Comparison of ENCODE assay signal across 13 cellular contexts in the genomic region with DNA sequence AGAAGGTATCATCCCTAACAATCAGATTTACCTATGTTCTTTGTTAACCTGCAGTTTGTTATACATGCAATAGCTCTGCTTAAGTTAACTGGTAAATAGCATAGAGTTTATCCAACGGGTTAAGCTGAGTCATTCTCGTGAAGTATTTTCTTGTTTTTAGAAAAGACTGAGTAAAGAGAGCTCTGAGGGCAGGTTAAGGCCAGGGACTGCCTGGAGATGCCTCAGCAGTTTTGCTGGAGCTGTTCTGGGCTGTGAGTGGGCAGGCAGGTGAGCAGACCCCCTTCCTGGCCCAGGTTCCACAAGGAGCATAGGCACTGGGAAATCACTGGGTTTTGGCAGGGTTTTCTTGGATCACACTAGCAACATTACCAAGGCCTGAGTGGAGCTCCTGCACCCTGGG. TPM values are rescaled to one million over a fixed set of nuclear protein-coding genes. Genes with fewer than 3 reads are reported as not detected.
A peak's percentile ranks its signal among the peaks of the same experiment; 100 is the strongest.
DNase-seq lines count a peak whose midpoint lies in the region; ATAC-seq and TF ChIP-seq lines count a peak whose summit lies in the region.
"Had no signal": no experiment of that assay in that cellular context is flagged by ENCODE, and none has a peak within 500 bp of the region (broad histone marks: within the 10 kb centered on the region; RNA-seq: fewer than 3 reads in every experiment).

No MANE protein-coding gene starts in this region.

- peak; percentile 54 for ATAC-seq in esophagus mucosa

- H3K9me3 ChIP-seq in Caco-2 (no peaks in the 10 kb centered on the region), SJSA1 (replicated peaks) (no peaks in the 10 kb centered on the region)

- TF ChIP-seq CTCF in Caco-2 (IDR thresholded peaks at IDR 0.05; ENCODE audit: insufficient read depth in 1 of 2, low read depth in 1 of 2, low read length in 1 of 2, severe bottlenecking in 1 of 2, unreplicated experiment in 1 of 2) = no peak

- peaks cover 5% of the 10 kb centered on the region for H3K9me3 Mint-ChIP-seq in Caco-2 (ENCODE audit: unreplicated experiment)
- no peaks in the 10 kb centered on the region for H3K9me3 Mint-ChIP-seq in activated T-helper 2 cell treated with anti-CD3 and anti-CD28 coated beads, Interferon-gamma antibody, Interleukin-2, Interleukin-4, amounts not matched to agents 10 μg/mL and 5 μg/mL and 100 μg/mL, durations not matched to agents 14 hours and 24 hours and 36 hours
- H3K9me3 Mint-ChIP-seq in T-helper 2 cell treated with Interferon-gamma antibody and Interleukin-4, amounts not matched to agents 5 μg/mL and 100 μg/mL, for 36 hours = no peaks in the 10 kb centered on the region
- H3K9me3 Mint-ChIP-seq: central memory CD8-positive, alpha-beta T cell had no signal

- no TSS peak for BruUV-seq in Caco-2 (replicated peaks; lab: Mats Ljungman, UMichigan)

- no peak for DNase-seq in Caco-2
- peak in 1 of 2 experiments; percentile 48 for DNase-seq in SJSA1 (ENCODE audit: low read depth in 1 of 2, low spot score in 2 of 2)
- peak; percentile 40 for DNase-seq in renal cortical epithelial cell (ENCODE audit: low read depth)
- DNase-seq in SKM-1 (lab: John Stamatoyannopoulos, UW; ENCODE audit: unreplicated experiment) = no peak
- no peak for DNase-seq in C1 segment of cervical spinal cord (lab: John Stamatoyannopoulos, UW)
- DNase-seq in activated T-helper 2 cell treated with anti-CD3 and anti-CD28 coated beads, Interferon-gamma antibody, Interleukin-2, Interleukin-4, amounts not matched to agents 10 μg/mL and 5 μg/mL and 100 μg/mL, durations not matched to agents 14 hours and 24 hours and 36 hours (ENCODE audit: low spot score) = no peak
- DNase-seq in T-helper 2 cell treated with Interferon-gamma antibody and Interleukin-4, amounts not matched to agents 5 μg/mL and 100 μg/mL, for 36 hours (ENCODE audit: low spot score) = no peak
- DNase-seq: activated CD4-positive, alpha-beta T cell treated with anti-CD3 and anti-CD28 coated beads, Interleukin-2, amount 50 U/mL, for 4 hours; activated effector memory CD4-positive, alpha-beta T cell treated with anti-CD3 and anti-CD28 coated beads, Interleukin-2, amount 50 U/mL, for 16 hours had no signal

- no peaks in the 10 kb centered on the region for H3K27me3 ChIP-seq in Caco-2 (replicated peaks; ENCODE audit: control insufficient read depth, insufficient read depth, low read length)
- H3K27me3 ChIP-seq in SJSA1 (replicated peaks) = no peaks in the 10 kb centered on the region

- H3K27me3 Mint-ChIP-seq in Caco-2 (ENCODE audit: insufficient read depth, unreplicated experiment) = no peaks in the 10 kb centered on the region
- H3K27me3 Mint-ChIP-seq in activated T-helper 2 cell treated with anti-CD3 and anti-CD28 coated beads, Interferon-gamma antibody, Interleukin-2, Interleukin-4, amounts not matched to agents 10 μg/mL and 5 μg/mL and 100 μg/mL, durations not matched to agents 14 hours and 24 hours and 36 hours (ENCODE audit: low read depth) = peaks cover 7% of the 10 kb centered on the region
- peaks cover 10% of the 10 kb centered on the region for H3K27me3 Mint-ChIP-seq in T-helper 2 cell treated with Interferon-gamma antibody and Interleukin-4, amounts not matched to agents 5 μg/mL and 100 μg/mL, for 36 hours (ENCODE audit: low read depth)
- H3K27me3 Mint-ChIP-seq: central memory CD8-positive, alpha-beta T cell had no signal

- H3K36me3 ChIP-seq in Caco-2 (ENCODE audit: control insufficient read depth, insufficient read depth, low read length) (no peaks in the 10 kb centered on the region), SJSA1 (no peaks in the 10 kb centered on the region)

- peaks cover 50% of the 10 kb centered on the region for H3K4me1 Mint-ChIP-seq in Caco-2 (ENCODE audit: low read depth, unreplicated experiment)
- H3K4me1 Mint-ChIP-seq in activated T-helper 2 cell treated with anti-CD3 and anti-CD28 coated beads, Interferon-gamma antibody, Interleukin-2, Interleukin-4, amounts not matched to agents 10 μg/mL and 5 μg/mL and 100 μg/mL, durations not matched to agents 14 hours and 24 hours and 36 hours (ENCODE audit: low read depth) = no peaks in the 10 kb centered on the region
- no peaks in the 10 kb centered on the region for H3K4me1 Mint-ChIP-seq in T-helper 2 cell treated with Interferon-gamma antibody and Interleukin-4, amounts not matched to agents 5 μg/mL and 100 μg/mL, for 36 hours (ENCODE audit: low read depth)
- H3K4me1 Mint-ChIP-seq: central memory CD8-positive, alpha-beta T cell had no signal

- no peak overlapping the region for H3K4me3 Mint-ChIP-seq in Caco-2 (ENCODE audit: unreplicated experiment)
- H3K4me3 Mint-ChIP-seq in activated T-helper 2 cell treated with anti-CD3 and anti-CD28 coated beads, Interferon-gamma antibody, Interleukin-2, Interleukin-4, amounts not matched to agents 10 μg/mL and 5 μg/mL and 100 μg/mL, durations not matched to agents 14 hours and 24 hours and 36 hours (ENCODE audit: low read depth) = no peak overlapping the region
- no peak overlapping the region for H3K4me3 Mint-ChIP-seq in T-helper 2 cell treated with Interferon-gamma antibody and Interleukin-4, amounts not matched to agents 5 μg/mL and 100 μg/mL, for 36 hours
- H3K4me3 Mint-ChIP-seq: B cell; central memory CD8-positive, alpha-beta T cell had no signal

- no peaks in the 10 kb centered on the region for H3K36me3 Mint-ChIP-seq in Caco-2 (ENCODE audit: insufficient read depth, unreplicated experiment)
- H3K36me3 Mint-ChIP-seq in activated T-helper 2 cell treated with anti-CD3 and anti-CD28 coated beads, Interferon-gamma antibody, Interleukin-2, Interleukin-4, amounts not matched to agents 10 μg/mL and 5 μg/mL and 100 μg/mL, durations not matched to agents 14 hours and 24 hours and 36 hours (ENCODE audit: low read depth) = no peaks in the 10 kb centered on the region
- no peaks in the 10 kb centered on the region for H3K36me3 Mint-ChIP-seq in T-helper 2 cell treated with Interferon-gamma antibody and Interleukin-4, amounts not matched to agents 5 μg/mL and 100 μg/mL, for 36 hours (ENCODE audit: low read depth)

- H3K27ac Mint-ChIP-seq in Caco-2 (ENCODE audit: unreplicated experiment) = peak overlapping the region; percentile 77
- no peak overlapping the region for H3K27ac Mint-ChIP-seq in activated T-helper 2 cell treated with anti-CD3 and anti-CD28 coated beads, Interferon-gamma antibody, Interleukin-2, Interleukin-4, amounts not matched to agents 10 μg/mL and 5 μg/mL and 100 μg/mL, durations not matched to agents 14 hours and 24 hours and 36 hours
- no peak overlapping the region for H3K27ac Mint-ChIP-seq in T-helper 2 cell treated with Interferon-gamma antibody and Interleukin-4, amounts not matched to agents 5 μg/mL and 100 μg/mL, for 36 hours
- H3K27ac Mint-ChIP-seq: B cell had no signal

- peaks cover 56% of the 10 kb centered on the region for H3K4me1 ChIP-seq in Caco-2
- H3K4me1 ChIP-seq in SJSA1 (replicated peaks) = peaks cover 24% of the 10 kb centered on the region

- POLR2A ChIA-PET in Caco-2 (lab: Charles Lee) = no interaction called here

- H3K4me3 ChIP-seq in Caco-2 (ENCODE audit: low read depth, low read length) (no peak overlapping the region), SJSA1 (no peak overlapping the region)

- CTCF ChIA-PET in Caco-2 (lab: Charles Lee) = no interaction called here

- H3K27ac ChIP-seq in SJSA1 = peak overlapping the region; percentile 77

- intact Hi-C loops in Caco-2 (cut with micrococcal nuclease; ENCODE audit: unreplicated experiment) = no loop called here
- intact Hi-C loops in activated T-helper 2 cell treated with anti-CD3 and anti-CD28 coated beads, Interferon-gamma antibody, Interleukin-2, Interleukin-4, amounts not matched to agents 10 μg/mL and 5 μg/mL and 100 μg/mL, durations not matched to agents 14 hours and 24 hours and 36 hours (cut with micrococcal nuclease) = no loop called here

RNA-seq across cellular contexts. Expression of a gene that starts 27.0 kb away (rescaled TPM):
- total RNA-seq in Caco-2 (2022) = 0.35 and 0.64 TPM in 2 replicates
- total RNA-seq in SJSA1 (2014; rRNA removed; shearing (Covaris generic)) = 3.8 and 4.6 TPM in 2 replicates
- 3.2 TPM for total RNA-seq in esophagus mucosa
- total RNA-seq in renal cortical epithelial cell = under 0.01 and 0.15 TPM in 2 replicates
- total RNA-seq in activated T-helper 2 cell treated with anti-CD3 and anti-CD28 coated beads, Interferon-gamma antibody, Interleukin-2, Interleukin-4, amounts not matched to agents 10 μg/mL and 5 μg/mL and 100 μg/mL, durations not matched to agents 14 hours and 24 hours and 36 hours = not detected in 2 replicates
- total RNA-seq: Daoy had no signal
